28 cellular contexts compared by ENCODE assay signal in the genomic region with DNA sequence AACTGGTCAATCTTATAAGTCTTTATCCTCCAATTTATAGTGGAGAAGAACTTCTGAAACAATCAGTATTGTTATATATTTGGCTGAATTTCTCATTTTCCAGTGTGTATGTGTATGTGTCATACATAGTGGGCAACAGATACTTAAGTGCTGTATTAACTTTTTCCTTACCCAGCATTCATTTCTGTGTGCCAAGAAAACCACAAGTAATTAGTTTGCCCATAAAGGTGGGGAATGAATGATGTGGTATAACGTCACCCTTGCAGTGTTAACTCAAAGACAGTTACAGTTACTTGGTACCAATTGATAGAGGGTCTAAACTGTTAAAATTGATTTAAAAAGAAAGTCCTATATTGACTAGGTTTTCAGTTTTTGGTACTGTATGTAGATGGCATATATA. TPM values are rescaled to one million over a fixed set of nuclear protein-coding genes. Genes with fewer than 3 reads are reported as not detected.
A peak's percentile ranks its signal among the peaks of the same experiment; 100 is the strongest.
DNase-seq lines count a peak whose midpoint lies in the region; ATAC-seq and TF ChIP-seq lines count a peak whose summit lies in the region.
"Had no signal": no experiment of that assay in that cellular context is flagged by ENCODE, and none has a peak within 500 bp of the region (broad histone marks: within the 10 kb centered on the region; RNA-seq: fewer than 3 reads in every experiment).

No MANE protein-coding gene starts in this region.

- no peak for TF ChIP-seq POLR2A in ovary (IDR thresholded peaks at IDR 0.05)

- peak overlapping the region; percentile 90 for H3K27ac ChIP-seq in KOPT-K1 (ENCODE audit: low read depth, low read length, poor library complexity, severe bottlenecking)
- no peak overlapping the region for H3K27ac ChIP-seq in hepatocyte
- H3K27ac ChIP-seq in thoracic aorta = peak overlapping the region; percentile 75 to 76
- peak overlapping the region in 1 of 2 donors; percentile 34 for H3K27ac ChIP-seq in ovary
- H3K27ac ChIP-seq: upper lobe of left lung had no signal

- H3K4me1 ChIP-seq in hepatocyte (ENCODE audit: insufficient read depth) (peaks cover 11% of the 10 kb centered on the region), thoracic aorta (ENCODE audit: control insufficient read depth in 1 of 2, low read depth in 2 of 2) (peaks cover 16 to 54% of the 10 kb centered on the region in 2 donors), ovary (ENCODE audit: insufficient read depth) (peaks cover 2% of the 10 kb centered on the region)
- H3K4me1 ChIP-seq: BE2C had no signal

- no peak for DNase-seq in activated naive CD4-positive, alpha-beta T cell treated with anti-CD3 and anti-CD28 coated beads, Interleukin-2, amount 50 U/mL, for 72 hours (ENCODE audit: low spot score in 2 of 2)
- DNase-seq in activated naive CD4-positive, alpha-beta T cell treated with Interleukin-2 at 50 U/mL for 16 hours = no peak
- no peak for DNase-seq in hepatocyte (ENCODE audit: low spot score)
- no peak for DNase-seq in thoracic aorta (ENCODE audit: low spot score)
- DNase-seq in stimulated activated CD4-positive, alpha-beta T cell treated with anti-CD3 and anti-CD28 coated beads, Interleukin-4, amount 100 ng/mL, for 1 hour = no peak
- no peak for DNase-seq in epidermal melanocyte (ENCODE audit: insufficient read length, low spot score)
- DNase-seq in ovary = no peak
- DNase-seq: activated CD4-positive, alpha-beta T cell treated with anti-CD3 and anti-CD28 coated beads, Interleukin-2, amount 10 ng/mL, durations not matched to agents 24 days and 14 days; BE2C; DMS53; effector CD8-positive, alpha-beta T cell; erythroblast; foreskin melanocyte; GF-D8; HFFc6; islet precursor cell; mucosa of descending colon; NCI-H1694; NCI-H2171 treated with DMSO at 0.1 percent for 48 hours; NCI-H524 treated with DMSO at 0.1 percent for 48 hours; upper lobe of left lung had no signal

- no peak overlapping the region for H3K27ac Mint-ChIP-seq in activated naive CD4-positive, alpha-beta T cell treated with anti-CD3 and anti-CD28 coated beads, Interleukin-2, amount 50 U/mL, for 72 hours
- H3K27ac Mint-ChIP-seq: activated CD4-positive, alpha-beta T cell treated with anti-CD3 and anti-CD28 coated beads, Interleukin-2, amount 10 ng/mL, durations not matched to agents 24 days and 14 days; activated T-helper 2 cell treated with anti-CD3 and anti-CD28 coated beads, Interferon-gamma antibody, Interleukin-2, Interleukin-4, amounts not matched to agents 10 μg/mL and 5 μg/mL and 100 μg/mL, durations not matched to agents 14 hours and 24 hours and 36 hours; HFFc6; T-helper 1 cell treated with Interleukin-12 subunit alpha and Interleukin-12 subunit beta and Interleukin-4 antibody, amounts not matched to agents 30 μg/mL and 1 μg/mL, for 36 hours had no signal

- no peaks in the 10 kb centered on the region for H3K79me2 ChIP-seq in hepatocyte

- no peaks in the 10 kb centered on the region for H3K36me3 Mint-ChIP-seq in activated naive CD4-positive, alpha-beta T cell treated with anti-CD3 and anti-CD28 coated beads, Interleukin-2, amount 50 U/mL, for 72 hours
- H3K36me3 Mint-ChIP-seq: IgD-negative memory B cell had no signal

- H3K9me3 ChIP-seq in KOPT-K1 (ENCODE audit: insufficient read depth, low read length, poor library complexity, severe bottlenecking) = no peaks in the 10 kb centered on the region
- no peaks in the 10 kb centered on the region for H3K9me3 ChIP-seq in hepatocyte (ENCODE audit: low read depth)
- H3K9me3 ChIP-seq in thoracic aorta = no peaks in the 10 kb centered on the region
- no peaks in the 10 kb centered on the region for H3K9me3 ChIP-seq in ovary
- H3K9me3 ChIP-seq: BE2C, mucosa of descending colon, upper lobe of left lung had no signal

- 77% methylated on average over 1 of the region's 1 CpG for WGBS in hepatocyte (ENCODE audit: low lambda C conversion rate, missing lambda C conversion rate)
- 14 to 23% (median 15%) methylated on average over 1 of the region's 1 CpG for WGBS in ovary, 3 donors

- no peaks in the 10 kb centered on the region for H3K9me2 ChIP-seq in hepatocyte (replicated peaks; ENCODE audit: insufficient read depth)

- H3K27me3 ChIP-seq in hepatocyte (no peaks in the 10 kb centered on the region), thoracic aorta (replicated peaks; ENCODE audit: insufficient read depth) (no peaks in the 10 kb centered on the region), ovary (no peaks in the 10 kb centered on the region)
- H3K27me3 ChIP-seq: BE2C, upper lobe of left lung had no signal

- TF ChIP-seq EP300 in ovary (IDR thresholded peaks at IDR 0.05) = no peak

- peak overlapping the region; percentile 39 for H3K4me2 ChIP-seq in hepatocyte

- peak; percentile 43 to 44 for ATAC-seq in activated naive CD4-positive, alpha-beta T cell treated with anti-CD3 and anti-CD28 coated beads, Interleukin-2, amount 50 U/mL, for 72 hours
- ATAC-seq in thoracic aorta (ENCODE audit: insufficient number of reproducible peaks, low FRiP score, low read depth) = no peak
- ATAC-seq: mucosa of descending colon had no signal

- intact Hi-C loops in ovary (cut with DNase I) = no loop called here

- H3K4me3 ChIP-seq in hepatocyte (no peak overlapping the region), thoracic aorta (peak overlapping the region; percentile 75), ovary (no peak overlapping the region)
- H3K4me3 ChIP-seq: mucosa of descending colon, upper lobe of left lung had no signal

- H4K20me1 ChIP-seq in hepatocyte (ENCODE audit: insufficient read depth, poor library complexity, severe bottlenecking) = no peaks in the 10 kb centered on the region

- H3K36me3 ChIP-seq in KOPT-K1 (ENCODE audit: insufficient read depth, low read length) (peaks cover 15% of the 10 kb centered on the region), hepatocyte (replicated peaks; ENCODE audit: insufficient read depth, low read depth) (no peaks in the 10 kb centered on the region), thoracic aorta (peaks cover 10% of the 10 kb centered on the region), ovary (no peaks in the 10 kb centered on the region)
- H3K36me3 ChIP-seq: BE2C, upper lobe of left lung had no signal

- TF ChIP-seq CTCF in hepatocyte (IDR thresholded peaks at IDR 0.05; ENCODE audit: poor library complexity) (no peak), thoracic aorta (IDR thresholded peaks at IDR 0.05) (no peak), ovary (IDR thresholded peaks at IDR 0.05) (no peak)

- no peaks in the 10 kb centered on the region for H3K9me3 Mint-ChIP-seq in activated naive CD4-positive, alpha-beta T cell treated with anti-CD3 and anti-CD28 coated beads, Interleukin-2, amount 50 U/mL, for 72 hours
- H3K9me3 Mint-ChIP-seq: activated CD4-positive, alpha-beta T cell treated with anti-CD3 and anti-CD28 coated beads, Interleukin-2, amount 10 ng/mL, durations not matched to agents 24 days and 14 days; activated T-helper 2 cell treated with anti-CD3 and anti-CD28 coated beads, Interferon-gamma antibody, Interleukin-2, Interleukin-4, amounts not matched to agents 10 μg/mL and 5 μg/mL and 100 μg/mL, durations not matched to agents 14 hours and 24 hours and 36 hours; HFFc6; IgD-negative memory B cell; neural crest cell; T-helper 1 cell treated with Interleukin-12 subunit alpha and Interleukin-12 subunit beta and Interleukin-4 antibody, amounts not matched to agents 30 μg/mL and 1 μg/mL, for 36 hours had no signal

- no peak overlapping the region for H2AFZ ChIP-seq in hepatocyte

RNA-seq across cellular contexts. Expression of a gene that starts 2.0 kb away (rescaled TPM):
- not detected for total RNA-seq in activated naive CD4-positive, alpha-beta T cell treated with anti-CD3 and anti-CD28 coated beads, Interleukin-2, amount 50 U/mL, for 72 hours
- total RNA-seq in hepatocyte (43.5 and 56.6 TPM in 2 replicates), thoracic aorta (100 to 1,000 TPM; 210 to 600 TPM), ovary (100 to 1,000 TPM in 2 of 7 donors, 10 to 100 TPM in 5; 19.3 to 129 (median 57.7) TPM)
- polyA plus RNA-seq in hepatocyte (12.6 and 16.7 TPM in 2 replicates), ovary (100 to 1,000 TPM; 130 to 217 TPM)
- total RNA-seq: activated CD4-positive, alpha-beta T cell treated with anti-CD3 and anti-CD28 coated beads, Interleukin-2, amount 10 ng/mL, durations not matched to agents 24 days and 14 days; activated T-helper 2 cell treated with anti-CD3 and anti-CD28 coated beads, Interferon-gamma antibody, Interleukin-2, Interleukin-4, amounts not matched to agents 10 μg/mL and 5 μg/mL and 100 μg/mL, durations not matched to agents 14 hours and 24 hours and 36 hours; neural crest cell; SK-MEL-5 had no signal

RNA-seq across cellular contexts. Expression of a gene that starts 21.9 kb away (rescaled TPM):
- not detected for total RNA-seq in activated naive CD4-positive, alpha-beta T cell treated with anti-CD3 and anti-CD28 coated beads, Interleukin-2, amount 50 U/mL, for 72 hours
- total RNA-seq in hepatocyte (0.17 and 0.28 TPM in 2 replicates), thoracic aorta (100 to 1,000 TPM; 200 TPM), ovary (10 to 100 TPM in 6 of 7 donors, 1 to 10 TPM in 1; 2.1 to 32.6 (median 18.9) TPM)
- polyA plus RNA-seq in hepatocyte (0.18 and 0.47 TPM in 2 replicates), ovary (10 to 100 TPM; 18.6 to 29.5 TPM)
- total RNA-seq: A673; activated CD4-positive, alpha-beta T cell treated with anti-CD3 and anti-CD28 coated beads, Interleukin-2, amount 10 ng/mL, durations not matched to agents 24 days and 14 days; activated T-helper 2 cell treated with anti-CD3 and anti-CD28 coated beads, Interferon-gamma antibody, Interleukin-2, Interleukin-4, amounts not matched to agents 10 μg/mL and 5 μg/mL and 100 μg/mL, durations not matched to agents 14 hours and 24 hours and 36 hours; HFFc6; neural crest cell; SK-MEL-5 had no signal
- polyA plus RNA-seq: IgD-negative memory B cell had no signal

Comparison
In these comparisons a context has a peak if more than half of its experiments do, and no peak if none do; other contexts are left out.
1. RNA of a gene that starts 2.0 kb away (total RNA-seq): 210 to 600 TPM in thoracic aorta, 19.3 to 129 TPM in ovary and 43.5 to 56.6 TPM in hepatocyte; not detected in activated naive CD4-positive, alpha-beta T cell treated with anti-CD3 and anti-CD28 coated beads, Interleukin-2, amount 50 U/mL, for 72 hours; every median in the first group is over 10 times any median in the second.
2. RNA of a gene that starts 21.9 kb away (total RNA-seq): 200 TPM in thoracic aorta; 2.1 to 32.6 TPM in ovary, 0.17 to 0.28 TPM in hepatocyte and not detected in activated naive CD4-positive, alpha-beta T cell treated with anti-CD3 and anti-CD28 coated beads, Interleukin-2, amount 50 U/mL, for 72 hours; every median in the first group is over 4 times any median in the second.